Comparison of ENCODE assay signal across 20 cellular contexts in genomic region chr11:128581908-128582307, GRCh38. TPM values are rescaled to one million over a fixed set of nuclear protein-coding genes. Genes with fewer than 3 reads are reported as not detected.
DNase-seq lines count a peak whose midpoint lies in the region; ATAC-seq and TF ChIP-seq lines count a peak whose summit lies in the region.
"Had no signal": no experiment of that assay in that cellular context is flagged by ENCODE, and none has a peak within 500 bp of the region (broad histone marks: within the 10 kb centered on the region; RNA-seq: fewer than 3 reads in every experiment).

No MANE protein-coding gene starts in this region.

- no peak for TF ChIP-seq CTCF in natural killer cell (IDR thresholded peaks at IDR 0.05)

- peak overlapping the region; percentile 26 for H3K27ac ChIP-seq in iPS-20b (ENCODE audit: low read length)
- H3K27ac ChIP-seq: A549, C4-2B had no signal

- H3K9me3 ChIP-seq in iPS-20b (ENCODE audit: insufficient read depth, low read depth, low read length) = no peaks in the 10 kb centered on the region
- H3K9me3 ChIP-seq: A549 had no signal

- peaks cover 3 to 7% of the 10 kb centered on the region in 2 donors for H3K27me3 Mint-ChIP-seq in natural killer cell treated with Interleukin-12 subunit alpha and Interleukin-12 subunit beta and Interleukin-15 and Interleukin-18, amount 100 ng/mL, for 72 hours
- peaks cover 13 to 35% of the 10 kb centered on the region in 2 donors for H3K27me3 Mint-ChIP-seq in natural killer cell (ENCODE audit: low read depth in 2 of 2)
- no peaks in the 10 kb centered on the region for H3K27me3 Mint-ChIP-seq in activated naive CD8-positive, alpha-beta T cell treated with anti-CD3 and anti-CD28 coated beads for 36 hours
- H3K27me3 Mint-ChIP-seq: IgD-negative memory B cell had no signal

- H3K4me1 Mint-ChIP-seq in natural killer cell treated with Interleukin-12 subunit alpha and Interleukin-12 subunit beta and Interleukin-15 and Interleukin-18, amount 100 ng/mL, for 72 hours (ENCODE audit: low read depth in 2 of 2) = peaks cover 35 to 44% of the 10 kb centered on the region in 2 donors
- H3K4me1 Mint-ChIP-seq in natural killer cell = peaks cover 8 to 14% of the 10 kb centered on the region in 2 donors
- peaks cover 54% of the 10 kb centered on the region for H3K4me1 Mint-ChIP-seq in activated naive CD8-positive, alpha-beta T cell treated with anti-CD3 and anti-CD28 coated beads for 36 hours

- H3K9ac ChIP-seq in iPS-20b (ENCODE audit: low read depth, low read length) = no peak overlapping the region

- H3K36me3 Mint-ChIP-seq in natural killer cell treated with Interleukin-12 subunit alpha and Interleukin-12 subunit beta and Interleukin-15 and Interleukin-18, amount 100 ng/mL, for 72 hours = no peaks in the 10 kb centered on the region
- no peaks in the 10 kb centered on the region for H3K36me3 Mint-ChIP-seq in natural killer cell
- peaks cover 2% of the 10 kb centered on the region for H3K36me3 Mint-ChIP-seq in activated naive CD8-positive, alpha-beta T cell treated with anti-CD3 and anti-CD28 coated beads for 36 hours

- peak overlapping the region; percentile 91 to 95 for H3K27ac Mint-ChIP-seq in natural killer cell treated with Interleukin-12 subunit alpha and Interleukin-12 subunit beta and Interleukin-15 and Interleukin-18, amount 100 ng/mL, for 72 hours
- no peak overlapping the region for H3K27ac Mint-ChIP-seq in natural killer cell
- peak overlapping the region; percentile 94 for H3K27ac Mint-ChIP-seq in activated naive CD8-positive, alpha-beta T cell treated with anti-CD3 and anti-CD28 coated beads for 36 hours
- H3K27ac Mint-ChIP-seq: IgD-negative memory B cell had no signal

- H3K36me3 ChIP-seq in iPS-20b (ENCODE audit: insufficient read depth, low read depth, low read length) = no peaks in the 10 kb centered on the region

- no peak for DNase-seq in natural killer cell treated with Interleukin-12 subunit alpha and Interleukin-12 subunit beta and Interleukin-15 and Interleukin-18, amount 100 ng/mL, for 72 hours (ENCODE audit: low spot score)
- DNase-seq in natural killer cell (no peak), Ammon's horn (ENCODE audit: low spot score) (no peak), T-helper 9 cell (no peak)
- DNase-seq in activated naive CD8-positive, alpha-beta T cell treated with anti-CD3 and anti-CD28 coated beads for 36 hours = no peak
- DNase-seq in NK-92 treated with Interleukin-12 subunit alpha and Interleukin-12 subunit beta, amount 100 ng/mL, for 24 hours (lab: John Stamatoyannopoulos, UW) = no peak
- DNase-seq: DMS 273 treated with DMSO at 0.1 percent for 48 hours, GM23248, Kasumi-1, MM.1S, NCI-H1105, NCI-H1694 treated with DMSO at 0.1 percent for 48 hours, NCI-H446, OCI-M1, RPMI8226 had no signal

- H3K4me3 ChIP-seq in iPS-20b (ENCODE audit: low read length) = peak overlapping the region; percentile 57; the same call in 1 of the 2 replicates
- H3K4me3 ChIP-seq: A549 had no signal

- no peaks in the 10 kb centered on the region for H3K9me3 Mint-ChIP-seq in natural killer cell treated with Interleukin-12 subunit alpha and Interleukin-12 subunit beta and Interleukin-15 and Interleukin-18, amount 100 ng/mL, for 72 hours
- no peaks in the 10 kb centered on the region for H3K9me3 Mint-ChIP-seq in natural killer cell
- H3K9me3 Mint-ChIP-seq in activated naive CD8-positive, alpha-beta T cell treated with anti-CD3 and anti-CD28 coated beads for 36 hours = no peaks in the 10 kb centered on the region
- H3K9me3 Mint-ChIP-seq: IgD-negative memory B cell had no signal

- H3K4me1 ChIP-seq in iPS-20b (ENCODE audit: insufficient read depth, low read length) = peaks cover 63% of the 10 kb centered on the region

- ATAC-seq in natural killer cell treated with Interleukin-12 subunit alpha and Interleukin-12 subunit beta and Interleukin-15 and Interleukin-18, amount 100 ng/mL, for 72 hours = no peak
- ATAC-seq in natural killer cell (no peak), HG02981 (IDR thresholded peaks at IDR 0.05; ENCODE audit: unreplicated experiment) (no peak)
- ATAC-seq: A549 had no signal

- intact Hi-C loops in natural killer cell (cut with micrococcal nuclease) = no loop called here

- H3K4me3 Mint-ChIP-seq in natural killer cell treated with Interleukin-12 subunit alpha and Interleukin-12 subunit beta and Interleukin-15 and Interleukin-18, amount 100 ng/mL, for 72 hours = no peak overlapping the region
- no peak overlapping the region for H3K4me3 Mint-ChIP-seq in natural killer cell
- H3K4me3 Mint-ChIP-seq in activated naive CD8-positive, alpha-beta T cell treated with anti-CD3 and anti-CD28 coated beads for 36 hours = no peak overlapping the region
- H3K4me3 Mint-ChIP-seq: IgD-negative memory B cell had no signal

- peaks cover 18% of the 10 kb centered on the region; the same call in 1 of the 2 replicates for H3K27me3 ChIP-seq in iPS-20b (ENCODE audit: insufficient read depth, low read length)

RNA-seq across cellular contexts. Expression of gene ETS1, which starts 5.5 kb away (rescaled TPM):
- total RNA-seq in natural killer cell treated with Interleukin-12 subunit alpha and Interleukin-12 subunit beta and Interleukin-15 and Interleukin-18, amount 100 ng/mL, for 72 hours = 100 to 1,000 TPM; 521 to 738 TPM
- total RNA-seq in natural killer cell = 100 to 1,000 TPM; 532 to 684 (median 589) TPM
- 100 to 1,000 TPM; 426 to 430 TPM for total RNA-seq in activated naive CD8-positive, alpha-beta T cell treated with anti-CD3 and anti-CD28 coated beads for 36 hours

Comparison
In these comparisons a context has a peak if more than half of its experiments do, and no peak if none do; other contexts are left out.
1. H3K27ac Mint-ChIP-seq: peak in natural killer cell treated with Interleukin-12 subunit alpha and Interleukin-12 subunit beta and Interleukin-15 and Interleukin-18, amount 100 ng/mL, for 72 hours (2 of 2) and activated naive CD8-positive, alpha-beta T cell treated with anti-CD3 and anti-CD28 coated beads for 36 hours (single experiment); none in natural killer cell (0 of 2).